9 cellular contexts compared by ENCODE assay signal in the genomic region with DNA sequence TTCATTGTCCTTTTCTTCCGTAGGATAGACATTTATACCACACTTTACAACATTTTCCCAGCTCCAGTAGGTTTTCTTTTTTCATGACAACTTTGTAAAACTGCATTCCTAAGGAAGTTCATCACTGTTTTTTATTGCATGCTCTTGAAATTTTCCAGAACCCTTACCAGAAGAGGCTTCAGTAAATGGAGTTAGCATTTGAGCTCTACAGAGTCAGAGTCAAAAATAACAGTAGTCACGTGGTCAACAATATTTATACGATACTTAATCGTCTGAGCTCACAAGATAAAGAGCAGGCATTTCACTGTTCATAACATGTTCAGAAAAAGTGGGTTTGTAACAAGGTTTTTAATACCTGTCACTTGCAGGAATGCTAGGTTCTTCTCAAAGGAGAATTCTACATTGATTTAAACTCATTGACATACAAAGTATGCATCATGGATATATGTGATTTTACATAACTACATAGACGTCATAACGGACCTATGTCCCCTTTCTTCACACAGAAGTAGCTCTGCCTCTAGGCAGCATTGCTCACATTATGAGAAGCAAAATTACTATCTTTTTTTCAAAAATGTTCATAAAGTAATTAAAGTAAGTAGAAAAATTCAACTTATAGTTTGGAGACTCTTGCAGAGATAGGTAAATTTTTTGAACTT.
A peak's percentile ranks its signal among the peaks of the same experiment; 100 is the strongest.
DNase-seq lines count a peak whose midpoint lies in the region; ATAC-seq and TF ChIP-seq lines count a peak whose summit lies in the region.
"Had no signal": no experiment of that assay in that cellular context is flagged by ENCODE, and none has a peak within 500 bp of the region (broad histone marks: within the 10 kb centered on the region; RNA-seq: fewer than 3 reads in every experiment).

No MANE protein-coding gene starts in this region.

- peak overlapping the region; percentile 76 to 87 (median 84) for H3K27ac ChIP-seq in sigmoid colon

- intact Hi-C loops in left cardiac atrium (cut with DNase I) = loop anchor here in 1 of 2 donors (10.0 kb wide), 1 partner anchor 188 kb away; a partner anchor contains a TSS
- intact Hi-C loops in sigmoid colon (cut with DNase I) = loop anchor here (1.0 to 10.0 kb wide), 4 partner anchors 191 to 618 kb away; no protein-coding TSS in a partner anchor

- H3K36me3 ChIP-seq in sigmoid colon = no peaks in the 10 kb centered on the region

- peak; percentile 76 to 95 (median 90) for TF ChIP-seq EP300 in sigmoid colon (IDR thresholded peaks at IDR 0.05)

- no peaks in the 10 kb centered on the region for H3K9me3 ChIP-seq in sigmoid colon

- no peak for TF ChIP-seq CTCF in sigmoid colon (IDR thresholded peaks at IDR 0.05)

- TF ChIP-seq POLR2A in sigmoid colon (IDR thresholded peaks at IDR 0.05) = no peak

- peak overlapping the region in 3 of 4 donors; percentile 14 to 26 (median 16) for H3K4me3 ChIP-seq in sigmoid colon

- 67 to 70% methylated on average over 6 of the region's 6 CpGs for WGBS in sigmoid colon, 2 donors

- peaks cover 0 to 50% (median 33%) of the 10 kb centered on the region in 4 donors for H3K4me1 ChIP-seq in sigmoid colon

- peak; percentile 53 to 80 for ATAC-seq in left cardiac atrium

- H3K27me3 ChIP-seq in sigmoid colon = no peaks in the 10 kb centered on the region

- peak; percentile 87 for DNase-seq in EL
- peak; percentile 34 for DNase-seq in amniotic stem cell (lab: John Stamatoyannopoulos, UW)
- no peak for DNase-seq in left cardiac atrium
- no peak for DNase-seq in sigmoid colon
- no peak for DNase-seq in SK-N-DZ (ENCODE audit: low spot score)
- no peak for DNase-seq in NCI-H524 (lab: John Stamatoyannopoulos, UW)
- DNase-seq in NCI-H446 (lab: John Stamatoyannopoulos, UW) = no peak
- DNase-seq in pons (ENCODE audit: low spot score) = no peak
- DNase-seq: Calu3 had no signal

Comparison
In these comparisons a context has a peak if more than half of its experiments do, and no peak if none do; other contexts are left out.
1. DNase-seq: peak in EL (single experiment) and amniotic stem cell (single experiment); none in left cardiac atrium (single experiment), sigmoid colon (single experiment), SK-N-DZ (single experiment), NCI-H524 (0 of 2), NCI-H446 (0 of 2) and pons (single experiment).